8 cellular contexts compared by ENCODE assay signal in the genomic region with DNA sequence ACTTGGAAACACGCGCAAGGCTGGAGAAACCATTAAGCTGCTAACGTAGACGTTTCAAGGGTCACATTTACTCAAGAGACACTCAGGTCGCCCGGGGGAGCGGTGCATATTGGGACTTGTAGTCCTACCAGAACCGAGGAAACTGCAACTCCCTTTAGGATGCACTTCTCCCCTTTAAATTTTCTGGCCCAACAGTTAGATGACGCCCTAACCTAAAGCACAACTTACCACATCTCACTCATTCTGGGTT. TPM values are rescaled to one million over a fixed set of nuclear protein-coding genes. Genes with fewer than 3 reads are reported as not detected.
DNase-seq lines count a peak whose midpoint lies in the region; ATAC-seq and TF ChIP-seq lines count a peak whose summit lies in the region.

No MANE protein-coding gene starts in this region.

- peaks cover 7% of the 10 kb centered on the region for H3K36me3 Mint-ChIP-seq in activated CD8-positive, alpha-beta memory T cell treated with anti-CD3 and anti-CD28 coated beads, Interleukin-2, amount 10 ng/mL, durations not matched to agents 7 days and 5 days

- H3K4me3 ChIP-seq in brain microvascular endothelial cell (ENCODE audit: low read depth, low read length) (peak overlapping the region; percentile 98), liver (ENCODE audit: low read depth in 1 of 3, low read length in 3 of 3) (peak overlapping the region; percentile 67 to 92 (median 80))

- peak overlapping the region; percentile 98 for H3K27ac Mint-ChIP-seq in activated CD8-positive, alpha-beta memory T cell treated with anti-CD3 and anti-CD28 coated beads, Interleukin-2, amount 10 ng/mL, durations not matched to agents 7 days and 5 days

- peak overlapping the region; percentile 95 for H3K4me3 Mint-ChIP-seq in activated CD8-positive, alpha-beta memory T cell treated with anti-CD3 and anti-CD28 coated beads, Interleukin-2, amount 10 ng/mL, durations not matched to agents 7 days and 5 days

- CTCF ChIA-PET in activated CD8-positive, alpha-beta memory T cell treated with anti-CD3 and anti-CD28 coated beads, Interleukin-2, amount 10 ng/mL, durations not matched to agents 7 days and 5 days (lab: Charles Lee) = interaction anchor here (1.0 to 2.0 kb wide), 11 partner anchors 10 to 341 kb away, joined by 3 to 17 read pairs (median 4); a partner anchor contains a TSS

- under 1% methylated on average over 9 of the region's 9 CpGs for WGBS in liver

- peak overlapping the region; percentile 86 for H3K27ac ChIP-seq in brain microvascular endothelial cell
- H3K27ac ChIP-seq in liver (ENCODE audit: low read depth in 1 of 2, low read length in 2 of 2) = peak overlapping the region; percentile 98 to 99
- peak overlapping the region; percentile 80 for H3K27ac ChIP-seq in substantia nigra (ENCODE audit: low read depth, low read length, poor library complexity, severe bottlenecking)

- peak overlapping the region; percentile 96 to 99 for H3K9ac ChIP-seq in liver (ENCODE audit: low read depth in 1 of 2, low read length in 2 of 2)

- H3K36me3 ChIP-seq in brain microvascular endothelial cell (replicated peaks) (no peaks in the 10 kb centered on the region), liver (ENCODE audit: control insufficient read depth in 4 of 4, insufficient read depth in 3 of 4, low read depth in 1 of 4, low read length in 3 of 4) (no peaks in the 10 kb centered on the region)

- ATAC-seq in activated CD8-positive, alpha-beta memory T cell treated with anti-CD3 and anti-CD28 coated beads, Interleukin-2, amount 10 ng/mL, durations not matched to agents 7 days and 5 days = peak; percentile 67
- peak; percentile 52 for ATAC-seq in HG02610 (IDR thresholded peaks at IDR 0.05; ENCODE audit: unreplicated experiment)

- H3K27me3 ChIP-seq in brain microvascular endothelial cell (replicated peaks) (no peaks in the 10 kb centered on the region), liver (ENCODE audit: control insufficient read depth in 4 of 4, insufficient read depth in 4 of 4, low read length in 3 of 4) (no peaks in the 10 kb centered on the region)

- H3K9me3 ChIP-seq in liver (ENCODE audit: control insufficient read depth in 4 of 4, low read length in 3 of 4) = no peaks in the 10 kb centered on the region

- no peaks in the 10 kb centered on the region for H3K9me3 Mint-ChIP-seq in activated CD8-positive, alpha-beta memory T cell treated with anti-CD3 and anti-CD28 coated beads, Interleukin-2, amount 10 ng/mL, durations not matched to agents 7 days and 5 days (ENCODE audit: low read depth)

- in situ Hi-C loops in brain microvascular endothelial cell (cut with HindIII; ENCODE audit: low pct_ligation_motif_present, low sequenced_read_pairs) = no loop called here

- no peaks in the 10 kb centered on the region for H3K27me3 Mint-ChIP-seq in activated CD8-positive, alpha-beta memory T cell treated with anti-CD3 and anti-CD28 coated beads, Interleukin-2, amount 10 ng/mL, durations not matched to agents 7 days and 5 days

- DNase-seq in activated CD8-positive, alpha-beta memory T cell treated with anti-CD3 and anti-CD28 coated beads, Interleukin-2, amount 10 ng/mL, durations not matched to agents 7 days and 5 days = no peak
- no peak for DNase-seq in activated CD8-positive, alpha-beta memory T cell treated with anti-CD3 and anti-CD28 coated beads, Interleukin-2, amount 50 U/mL, for 4 hours
- DNase-seq in NCI-H2081 (lab: John Stamatoyannopoulos, UW) = peak; percentile 88 to 94
- no peak for DNase-seq in brain microvascular endothelial cell
- peak in 25 of 49 donors; percentile 73 to 94 (median 87) for DNase-seq in substantia nigra (lab: John Stamatoyannopoulos, UW)
- no peak for DNase-seq in middle frontal gyrus (ENCODE audit: extremely low spot score, low spot score)

- peaks cover 8 to 30% (median 15%) of the 10 kb centered on the region in 4 donors for H3K4me1 ChIP-seq in liver (ENCODE audit: control insufficient read depth in 4 of 4, insufficient read depth in 4 of 4, low read length in 3 of 4)

- TF ChIP-seq CTCF in brain microvascular endothelial cell (IDR thresholded peaks at IDR 0.05; ENCODE audit: low read depth, low read length, missing control alignments) (no peak), liver (IDR thresholded peaks at IDR 0.05; ENCODE audit: low read depth, low read length, missing input control) (no peak)

- H3K4me1 Mint-ChIP-seq in activated CD8-positive, alpha-beta memory T cell treated with anti-CD3 and anti-CD28 coated beads, Interleukin-2, amount 10 ng/mL, durations not matched to agents 7 days and 5 days = peaks cover 36% of the 10 kb centered on the region

- TF ChIP-seq RAD21 in liver (IDR thresholded peaks at IDR 0.05) = no peak

TF ChIP-seq in liver, 16 proteins besides CTCF, POLR2A, EP300 and RAD21:
- TF ChIP-seq FOXA1 (IDR thresholded peaks at IDR 0.05) = no peak
- TF ChIP-seq, protein P1, sequence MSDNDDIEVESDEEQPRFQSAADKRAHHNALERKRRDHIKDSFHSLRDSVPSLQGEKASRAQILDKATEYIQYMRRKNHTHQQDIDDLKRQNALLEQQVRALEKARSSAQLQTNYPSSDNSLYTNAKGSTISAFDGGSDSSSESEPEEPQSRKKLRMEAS (IDR thresholded peaks at IDR 0.05) = no peak
- TF ChIP-seq, protein P2, sequence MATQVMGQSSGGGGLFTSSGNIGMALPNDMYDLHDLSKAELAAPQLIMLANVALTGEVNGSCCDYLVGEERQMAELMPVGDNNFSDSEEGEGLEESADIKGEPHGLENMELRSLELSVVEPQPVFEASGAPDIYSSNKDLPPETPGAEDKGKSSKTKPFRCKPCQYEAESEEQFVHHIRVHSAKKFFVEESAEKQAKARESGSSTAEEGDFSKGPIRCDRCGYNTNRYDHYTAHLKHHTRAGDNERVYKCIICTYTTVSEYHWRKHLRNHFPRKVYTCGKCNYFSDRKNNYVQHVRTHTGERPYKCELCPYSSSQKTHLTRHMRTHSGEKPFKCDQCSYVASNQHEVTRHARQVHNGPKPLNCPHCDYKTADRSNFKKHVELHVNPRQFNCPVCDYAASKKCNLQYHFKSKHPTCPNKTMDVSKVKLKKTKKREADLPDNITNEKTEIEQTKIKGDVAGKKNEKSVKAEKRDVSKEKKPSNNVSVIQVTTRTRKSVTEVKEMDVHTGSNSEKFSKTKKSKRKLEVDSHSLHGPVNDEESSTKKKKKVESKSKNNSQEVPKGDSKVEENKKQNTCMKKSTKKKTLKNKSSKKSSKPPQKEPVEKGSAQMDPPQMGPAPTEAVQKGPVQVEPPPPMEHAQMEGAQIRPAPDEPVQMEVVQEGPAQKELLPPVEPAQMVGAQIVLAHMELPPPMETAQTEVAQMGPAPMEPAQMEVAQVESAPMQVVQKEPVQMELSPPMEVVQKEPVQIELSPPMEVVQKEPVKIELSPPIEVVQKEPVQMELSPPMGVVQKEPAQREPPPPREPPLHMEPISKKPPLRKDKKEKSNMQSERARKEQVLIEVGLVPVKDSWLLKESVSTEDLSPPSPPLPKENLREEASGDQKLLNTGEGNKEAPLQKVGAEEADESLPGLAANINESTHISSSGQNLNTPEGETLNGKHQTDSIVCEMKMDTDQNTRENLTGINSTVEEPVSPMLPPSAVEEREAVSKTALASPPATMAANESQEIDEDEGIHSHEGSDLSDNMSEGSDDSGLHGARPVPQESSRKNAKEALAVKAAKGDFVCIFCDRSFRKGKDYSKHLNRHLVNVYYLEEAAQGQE (IDR thresholded peaks at IDR 0.05) = peak; percentile 71
- no peak for TF ChIP-seq GABPA (IDR thresholded peaks at IDR 0.05 in 1 of 2, conservative IDR thresholded peaks at IDR 0.05 in 1 of 2)
- TF ChIP-seq FOXA2 (IDR thresholded peaks at IDR 0.05) = no peak
- TF ChIP-seq TAF1 (conservative IDR thresholded peaks at IDR 0.05) = peak; percentile 76
- no peak for TF ChIP-seq SP1 (IDR thresholded peaks at IDR 0.05)
- TF ChIP-seq HNF4A (conservative IDR thresholded peaks at IDR 0.05) = peak; percentile 72 to 83
- TF ChIP-seq HNF4G (IDR thresholded peaks at IDR 0.05) = peak; percentile 67
- TF ChIP-seq RXRA (IDR thresholded peaks at IDR 0.05) = no peak
- TF ChIP-seq, protein P3, sequence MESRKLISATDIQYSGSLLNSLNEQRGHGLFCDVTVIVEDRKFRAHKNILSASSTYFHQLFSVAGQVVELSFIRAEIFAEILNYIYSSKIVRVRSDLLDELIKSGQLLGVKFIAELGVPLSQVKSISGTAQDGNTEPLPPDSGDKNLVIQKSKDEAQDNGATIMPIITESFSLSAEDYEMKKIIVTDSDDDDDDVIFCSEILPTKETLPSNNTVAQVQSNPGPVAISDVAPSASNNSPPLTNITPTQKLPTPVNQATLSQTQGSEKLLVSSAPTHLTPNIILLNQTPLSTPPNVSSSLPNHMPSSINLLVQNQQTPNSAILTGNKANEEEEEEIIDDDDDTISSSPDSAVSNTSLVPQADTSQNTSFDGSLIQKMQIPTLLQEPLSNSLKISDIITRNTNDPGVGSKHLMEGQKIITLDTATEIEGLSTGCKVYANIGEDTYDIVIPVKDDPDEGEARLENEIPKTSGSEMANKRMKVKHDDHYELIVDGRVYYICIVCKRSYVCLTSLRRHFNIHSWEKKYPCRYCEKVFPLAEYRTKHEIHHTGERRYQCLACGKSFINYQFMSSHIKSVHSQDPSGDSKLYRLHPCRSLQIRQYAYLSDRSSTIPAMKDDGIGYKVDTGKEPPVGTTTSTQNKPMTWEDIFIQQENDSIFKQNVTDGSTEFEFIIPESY (IDR thresholded peaks at IDR 0.05) = no peak
- TF ChIP-seq EGR1 (IDR thresholded peaks at IDR 0.05; ENCODE audit: low read depth in 2 of 2) = no peak
- TF ChIP-seq, protein P4, sequence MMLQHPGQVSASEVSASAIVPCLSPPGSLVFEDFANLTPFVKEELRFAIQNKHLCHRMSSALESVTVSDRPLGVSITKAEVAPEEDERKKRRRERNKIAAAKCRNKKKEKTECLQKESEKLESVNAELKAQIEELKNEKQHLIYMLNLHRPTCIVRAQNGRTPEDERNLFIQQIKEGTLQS (IDR thresholded peaks at IDR 0.05) = no peak
- no peak for TF ChIP-seq JUND (IDR thresholded peaks at IDR 0.05)
- peak; percentile 94 for TF ChIP-seq YY1 (IDR thresholded peaks at IDR 0.05)

RNA-seq across cellular contexts. Expression of a gene that starts 0.4 kb away (rescaled TPM):
- total RNA-seq in activated CD8-positive, alpha-beta memory T cell treated with anti-CD3 and anti-CD28 coated beads, Interleukin-2, amount 10 ng/mL, durations not matched to agents 7 days and 5 days = 10 to 100 TPM; 30.4 to 35.5 TPM
- 10 to 100 TPM; 36.7 to 38.1 TPM for total RNA-seq in liver
- 10 to 100 TPM in 1 of 2 donors, 1 to 10 TPM in 1; 4.3 to 13.5 TPM for polyA plus RNA-seq in liver

Comparison
In these comparisons a context has a peak if more than half of its experiments do, and no peak if none do; other contexts are left out.
1. DNase-seq: peak in NCI-H2081 (2 of 2) and substantia nigra (25 of 49); none in activated CD8-positive, alpha-beta memory T cell treated with anti-CD3 and anti-CD28 coated beads, Interleukin-2, amount 10 ng/mL, durations not matched to agents 7 days and 5 days (single experiment), activated CD8-positive, alpha-beta memory T cell treated with anti-CD3 and anti-CD28 coated beads, Interleukin-2, amount 50 U/mL, for 4 hours (single experiment), brain microvascular endothelial cell (single experiment) and middle frontal gyrus (single experiment).
2. Peak in every context shown above with its lines, with median percentiles within 50 percentile points of each other: H3K27ac ChIP-seq.